In the genomic region with DNA sequence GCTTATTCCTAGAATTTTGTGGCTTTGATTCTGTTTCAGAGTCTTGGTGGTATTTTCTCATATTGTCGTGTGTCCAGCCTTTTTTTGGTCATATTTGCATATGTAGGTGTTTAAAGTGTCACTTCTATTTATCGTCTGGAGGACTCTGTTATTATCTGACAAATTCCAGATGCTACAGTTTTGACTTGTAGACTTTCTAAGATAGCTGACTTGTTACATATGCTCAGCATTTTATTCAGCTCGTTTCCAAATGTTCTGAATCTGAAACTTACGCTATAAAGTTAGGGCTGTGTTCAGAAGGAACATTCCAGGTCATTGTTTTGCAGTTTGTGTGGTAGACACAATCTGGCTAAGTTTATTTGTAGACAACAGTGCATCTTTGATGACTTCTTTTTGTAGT, we compare ENCODE assay signal across 8 cellular contexts. TPM values are rescaled to one million over a fixed set of nuclear protein-coding genes. Genes with fewer than 3 reads are reported as not detected.
A peak's percentile ranks its signal among the peaks of the same experiment; 100 is the strongest.
DNase-seq lines count a peak whose midpoint lies in the region; TF ChIP-seq lines count a peak whose summit lies in the region.

No MANE protein-coding gene starts in this region.

- H3K36me3 ChIP-seq in iPS-20b (ENCODE audit: insufficient read depth, low read depth, low read length): peaks cover 54% of the 10 kb centered on the region
- H3K36me3 ChIP-seq in stomach: peaks cover 0 to 25% (median 13%) of the 10 kb centered on the region in 4 donors

- H3K4me1 Mint-ChIP-seq in T-helper 1 cell treated with Interleukin-12 subunit alpha and Interleukin-12 subunit beta and Interleukin-4 antibody, amounts not matched to agents 30 μg/mL and 1 μg/mL, for 36 hours (ENCODE audit: low read depth): peaks cover 33% of the 10 kb centered on the region
- peaks cover 47% of the 10 kb centered on the region for H3K4me1 Mint-ChIP-seq in activated naive CD8-positive, alpha-beta T cell treated with anti-CD3 and anti-CD28 coated beads for 36 hours

- peak overlapping the region; percentile 80 for H3K4me3 Mint-ChIP-seq in T-helper 1 cell treated with Interleukin-12 subunit alpha and Interleukin-12 subunit beta and Interleukin-4 antibody, amounts not matched to agents 30 μg/mL and 1 μg/mL, for 36 hours
- peak overlapping the region; percentile 88 for H3K4me3 Mint-ChIP-seq in activated naive CD8-positive, alpha-beta T cell treated with anti-CD3 and anti-CD28 coated beads for 36 hours

- peaks cover 12% of the 10 kb centered on the region; the same call in 1 of the 2 replicates for H3K4me1 ChIP-seq in iPS-20b (ENCODE audit: insufficient read depth, low read length)
- peaks cover 30 to 67% (median 59%) of the 10 kb centered on the region in 4 donors for H3K4me1 ChIP-seq in stomach

- intact Hi-C loops in stomach (cut with DNase I; ENCODE audit: low total_unique reads): loop anchor here (5.0 kb wide), 1 partner anchor 151 kb away; a partner anchor contains a TSS

- no peak for TF ChIP-seq EP300 in stomach (IDR thresholded peaks at IDR 0.05)

- DNase-seq in T-helper 1 cell (no peak), stomach (no peak), RKO (ENCODE audit: low spot score) (no peak), SHP77 treated with DMSO at 0.1 percent for 48 hours (lab: John Stamatoyannopoulos, UW) (no peak), DMS53 (lab: John Stamatoyannopoulos, UW) (no peak)
- DNase-seq in activated naive CD8-positive, alpha-beta T cell treated with anti-CD3 and anti-CD28 coated beads for 36 hours: no peak

- H3K9me3 Mint-ChIP-seq in T-helper 1 cell treated with Interleukin-12 subunit alpha and Interleukin-12 subunit beta and Interleukin-4 antibody, amounts not matched to agents 30 μg/mL and 1 μg/mL, for 36 hours: no peaks in the 10 kb centered on the region
- H3K9me3 Mint-ChIP-seq in activated naive CD8-positive, alpha-beta T cell treated with anti-CD3 and anti-CD28 coated beads for 36 hours: no peaks in the 10 kb centered on the region

- H3K27ac Mint-ChIP-seq in T-helper 1 cell treated with Interleukin-12 subunit alpha and Interleukin-12 subunit beta and Interleukin-4 antibody, amounts not matched to agents 30 μg/mL and 1 μg/mL, for 36 hours: peak overlapping the region; percentile 57
- H3K27ac Mint-ChIP-seq in activated naive CD8-positive, alpha-beta T cell treated with anti-CD3 and anti-CD28 coated beads for 36 hours: peak overlapping the region; percentile 51

- H3K4me3 ChIP-seq in iPS-20b (ENCODE audit: low read length): peak overlapping the region; percentile 96
- peak overlapping the region; percentile 75 to 87 (median 86) for H3K4me3 ChIP-seq in stomach

- H3K9me3 ChIP-seq in iPS-20b (ENCODE audit: insufficient read depth, low read depth, low read length) (no peaks in the 10 kb centered on the region), stomach (no peaks in the 10 kb centered on the region)

- H3K27ac ChIP-seq in iPS-20b (ENCODE audit: low read length) (no peak overlapping the region), stomach (peak overlapping the region in 3 of 5 donors; percentile 97 to 99 (median 99))

- H3K9ac ChIP-seq in iPS-20b (ENCODE audit: low read depth, low read length): peak overlapping the region; percentile 98; the same call in 1 of the 2 replicates

- TF ChIP-seq CTCF in stomach (IDR thresholded peaks at IDR 0.05): no peak

- H3K27me3 ChIP-seq in iPS-20b (ENCODE audit: insufficient read depth, low read length) (no peaks in the 10 kb centered on the region), stomach (no peaks in the 10 kb centered on the region)

- H3K36me3 Mint-ChIP-seq in T-helper 1 cell treated with Interleukin-12 subunit alpha and Interleukin-12 subunit beta and Interleukin-4 antibody, amounts not matched to agents 30 μg/mL and 1 μg/mL, for 36 hours (ENCODE audit: low read depth): peaks cover 36% of the 10 kb centered on the region
- peaks cover 47% of the 10 kb centered on the region for H3K36me3 Mint-ChIP-seq in activated naive CD8-positive, alpha-beta T cell treated with anti-CD3 and anti-CD28 coated beads for 36 hours

- WGBS in stomach, 5 donors: 10 to 17% (median 11%) methylated on average over 4 of the region's 4 CpGs

- no peaks in the 10 kb centered on the region for H3K27me3 Mint-ChIP-seq in T-helper 1 cell treated with Interleukin-12 subunit alpha and Interleukin-12 subunit beta and Interleukin-4 antibody, amounts not matched to agents 30 μg/mL and 1 μg/mL, for 36 hours (ENCODE audit: low read depth)
- H3K27me3 Mint-ChIP-seq in activated naive CD8-positive, alpha-beta T cell treated with anti-CD3 and anti-CD28 coated beads for 36 hours: no peaks in the 10 kb centered on the region

- TF ChIP-seq POLR2A in stomach (IDR thresholded peaks at IDR 0.05): no peak

RNA-seq across cellular contexts. Expression of a gene that starts 1.9 kb away (rescaled TPM):
- 100 to 1,000 TPM in 1 of 2 experiments, 10 to 100 TPM in 1; 99.3 to 102 TPM for total RNA-seq in activated naive CD8-positive, alpha-beta T cell treated with anti-CD3 and anti-CD28 coated beads for 36 hours
- total RNA-seq in stomach: 100 to 1,000 TPM in 1 of 5 donors, 10 to 100 TPM in 4; 12.8 to 100 (median 31.4) TPM
- 10 to 100 TPM; 10.7 to 25.8 (median 16.7) TPM for polyA plus RNA-seq in stomach
